ENCODE assay signal across 18 cellular contexts in genomic region chr1:21944261-21945074, GRCh38. TPM values are rescaled to one million over a fixed set of nuclear protein-coding genes. Genes with fewer than 3 reads are reported as not detected.
A peak's percentile ranks its signal among the peaks of the same experiment; 100 is the strongest.
DNase-seq lines count a peak whose midpoint lies in the region; ATAC-seq and TF ChIP-seq lines count a peak whose summit lies in the region.
"Had no signal": no experiment of that assay in that cellular context is flagged by ENCODE, and none has a peak within 500 bp of the region (broad histone marks: within the 10 kb centered on the region; RNA-seq: fewer than 3 reads in every experiment).

No MANE protein-coding gene starts in this region.

- H3K9me3 Mint-ChIP-seq in activated T-cell treated with anti-CD3 and anti-CD28 coated beads, Interleukin-2, amount 50 U/mL, for 24 hours = no peaks in the 10 kb centered on the region
- H3K9me3 Mint-ChIP-seq: activated T-helper 2 cell treated with anti-CD3 and anti-CD28 coated beads, Interferon-gamma antibody, Interleukin-2, Interleukin-4, amounts not matched to agents 10 μg/mL and 5 μg/mL and 100 μg/mL, durations not matched to agents 14 hours and 24 hours and 36 hours had no signal

- WGBS in HUES64 = 36% methylated on average over 12 of the region's 13 CpGs
- WGBS in smooth muscle cell (ENCODE audit: low lambda C conversion rate) = 39% methylated on average over 13 of the region's 13 CpGs

- TF ChIP-seq CTCF in smooth muscle cell (IDR thresholded peaks at IDR 0.05; ENCODE audit: borderline replicate concordance, insufficient read depth, poor library complexity, severe bottlenecking) = no peak

- ATAC-seq in HG02884 (IDR thresholded peaks at IDR 0.05; ENCODE audit: unreplicated experiment) (no peak), HG02623 (IDR thresholded peaks at IDR 0.05; ENCODE audit: unreplicated experiment) (no peak), GM18870 (IDR thresholded peaks at IDR 0.05; ENCODE audit: unreplicated experiment) (no peak)

- DNase-seq in ecto neural progenitor cell (ENCODE audit: low spot score) = peak; percentile 83
- peak; percentile 71 for DNase-seq in iPS-NIHi7 (ENCODE audit: extremely low spot score)
- DNase-seq in smooth muscle cell (lab: John Stamatoyannopoulos, UW; ENCODE audit: unreplicated experiment) = no peak
- no peak for DNase-seq in activated T-cell treated with anti-CD3 and anti-CD28 coated beads, Interleukin-2, amount 50 U/mL, for 24 hours
- DNase-seq: activated CD4-positive, alpha-beta T cell treated with anti-CD3 and anti-CD28 coated beads for 48 hours; caudate nucleus; KG1; kidney glomerular epithelial cell; NCI-H2081 treated with DMSO at 0.1 percent for 48 hours; occipital lobe; stimulated activated CD4-positive, alpha-beta T cell treated with anti-CD3 and anti-CD28 coated beads, Interleukin-2, amount 100 ng/mL, for 24 hours; stimulated activated naive CD4-positive, alpha-beta T cell had no signal

- no peaks in the 10 kb centered on the region for H3K36me3 ChIP-seq in HUES64 (ENCODE audit: insufficient read depth, low read length)
- no peaks in the 10 kb centered on the region for H3K36me3 ChIP-seq in smooth muscle cell (ENCODE audit: low read depth)
- H3K36me3 ChIP-seq: BLaER1 treated with 17β-estradiol and CSF1 and Interleukin-3, amounts not matched to agents 10 nM and 100 nM had no signal

- peaks cover 2% of the 10 kb centered on the region for H3K4me1 Mint-ChIP-seq in activated T-cell treated with anti-CD3 and anti-CD28 coated beads, Interleukin-2, amount 50 U/mL, for 24 hours (ENCODE audit: low read depth)

- H3K79me2 ChIP-seq in smooth muscle cell (ENCODE audit: low read depth) = no peaks in the 10 kb centered on the region

- no peaks in the 10 kb centered on the region for H3K27me3 Mint-ChIP-seq in activated T-cell treated with anti-CD3 and anti-CD28 coated beads, Interleukin-2, amount 50 U/mL, for 24 hours

- H3K4me3 ChIP-seq in HUES64 (ENCODE audit: low read length) (no peak overlapping the region), smooth muscle cell (no peak overlapping the region)
- H3K4me3 ChIP-seq: BLaER1 treated with 17β-estradiol and CSF1 and Interleukin-3, amounts not matched to agents 10 nM and 100 nM had no signal

- H2AFZ ChIP-seq in smooth muscle cell (ENCODE audit: low read depth) = peak overlapping the region; percentile 69

- H3K9me3 ChIP-seq in HUES64 (ENCODE audit: insufficient read depth, low read depth, low read length) = no peaks in the 10 kb centered on the region
- no peaks in the 10 kb centered on the region for H3K9me3 ChIP-seq in smooth muscle cell (replicated peaks; ENCODE audit: low read depth)
- H3K9me3 ChIP-seq: BLaER1 treated with 17β-estradiol and CSF1 and Interleukin-3, amounts not matched to agents 10 nM and 100 nM had no signal

- H3K27ac Mint-ChIP-seq in activated T-cell treated with anti-CD3 and anti-CD28 coated beads, Interleukin-2, amount 50 U/mL, for 24 hours = no peak overlapping the region
- H3K27ac Mint-ChIP-seq: activated T-helper 2 cell treated with anti-CD3 and anti-CD28 coated beads, Interferon-gamma antibody, Interleukin-2, Interleukin-4, amounts not matched to agents 10 μg/mL and 5 μg/mL and 100 μg/mL, durations not matched to agents 14 hours and 24 hours and 36 hours had no signal

- no peaks in the 10 kb centered on the region for H3K27me3 ChIP-seq in HUES64 (ENCODE audit: insufficient read depth, low read length)
- no peaks in the 10 kb centered on the region for H3K27me3 ChIP-seq in smooth muscle cell (ENCODE audit: low read depth)
- H3K27me3 ChIP-seq: BLaER1 treated with 17β-estradiol and CSF1 and Interleukin-3, amounts not matched to agents 10 nM and 100 nM had no signal

- peak overlapping the region; percentile 97 for H3K27ac ChIP-seq in HUES64 (ENCODE audit: low read depth, low read length)
- peak overlapping the region; percentile 27 for H3K27ac ChIP-seq in smooth muscle cell (ENCODE audit: low read depth)
- H3K27ac ChIP-seq: BLaER1 treated with 17β-estradiol and CSF1 and Interleukin-3, amounts not matched to agents 10 nM and 100 nM had no signal

- peaks cover 15% of the 10 kb centered on the region for H3K4me1 ChIP-seq in HUES64 (ENCODE audit: insufficient read depth, low read length)
- peaks cover 25% of the 10 kb centered on the region for H3K4me1 ChIP-seq in smooth muscle cell (ENCODE audit: low read depth)

- peak overlapping the region; percentile 53 for H3K4me2 ChIP-seq in smooth muscle cell
- H3K4me2 ChIP-seq: BLaER1 treated with 17β-estradiol and CSF1 and Interleukin-3, amounts not matched to agents 10 nM and 100 nM had no signal

- H4K20me1 ChIP-seq in smooth muscle cell (ENCODE audit: low read depth) = no peaks in the 10 kb centered on the region
- H4K20me1 ChIP-seq: BLaER1 treated with 17β-estradiol and CSF1 and Interleukin-3, amounts not matched to agents 10 nM and 100 nM had no signal

- H3K9ac ChIP-seq in HUES64 (ENCODE audit: low read depth, low read length) (peak overlapping the region; percentile 76), smooth muscle cell (ENCODE audit: low read depth) (no peak overlapping the region)
- H3K9ac ChIP-seq: BLaER1 treated with 17β-estradiol and CSF1 and Interleukin-3, amounts not matched to agents 10 nM and 100 nM had no signal

- H3K4me3 Mint-ChIP-seq in activated T-cell treated with anti-CD3 and anti-CD28 coated beads, Interleukin-2, amount 50 U/mL, for 24 hours = no peak overlapping the region

- H3K36me3 Mint-ChIP-seq in activated T-cell treated with anti-CD3 and anti-CD28 coated beads, Interleukin-2, amount 50 U/mL, for 24 hours (ENCODE audit: low read depth) = no peaks in the 10 kb centered on the region

- peaks cover 33% of the 10 kb centered on the region for H3F3A ChIP-seq in smooth muscle cell (ENCODE audit: low read depth)

RNA-seq across cellular contexts. Expression of gene HSPG2, which starts 7.4 kb away (rescaled TPM):
- 21.9 TPM for polyA plus RNA-seq in HUES64 (2013, experiment 1 of 2)
- polyA plus RNA-seq in HUES64 (2013, experiment 2 of 2) = 31.5 TPM
- 26.4 and 40.7 TPM in 2 replicates for total RNA-seq in smooth muscle cell
- 46.7 and 55.4 TPM in 2 replicates for polyA plus RNA-seq in smooth muscle cell

RNA-seq across cellular contexts. Expression of gene CELA3B, which starts 32.4 kb away (rescaled TPM):
- not detected for polyA plus RNA-seq in HUES64 (2013, experiment 1 of 2)
- not detected for polyA plus RNA-seq in HUES64 (2013, experiment 2 of 2)
- not detected in 2 replicates for total RNA-seq in smooth muscle cell
- polyA plus RNA-seq in smooth muscle cell = not detected in 2 replicates
- total RNA-seq: activated T-helper 2 cell treated with anti-CD3 and anti-CD28 coated beads, Interferon-gamma antibody, Interleukin-2, Interleukin-4, amounts not matched to agents 10 μg/mL and 5 μg/mL and 100 μg/mL, durations not matched to agents 14 hours and 24 hours and 36 hours; occipital lobe had no signal

RNA-seq across cellular contexts. Expression of gene CELA3A, which starts 57.0 kb away (rescaled TPM):
- not detected for polyA plus RNA-seq in HUES64 (2013, experiment 1 of 2)
- polyA plus RNA-seq in HUES64 (2013, experiment 2 of 2) = not detected
- total RNA-seq in smooth muscle cell = not detected in 2 replicates
- polyA plus RNA-seq in smooth muscle cell = not detected in 2 replicates
- total RNA-seq: activated T-helper 2 cell treated with anti-CD3 and anti-CD28 coated beads, Interferon-gamma antibody, Interleukin-2, Interleukin-4, amounts not matched to agents 10 μg/mL and 5 μg/mL and 100 μg/mL, durations not matched to agents 14 hours and 24 hours and 36 hours; occipital lobe had no signal

Comparison
In these comparisons a context has a peak if more than half of its experiments do, and no peak if none do; other contexts are left out.
1. DNase-seq: peak in ecto neural progenitor cell (single experiment) and iPS-NIHi7 (single experiment); none in smooth muscle cell (single experiment) and activated T-cell treated with anti-CD3 and anti-CD28 coated beads, Interleukin-2, amount 50 U/mL, for 24 hours (single experiment).